17 cellular contexts compared by ENCODE assay signal in the genomic region with DNA sequence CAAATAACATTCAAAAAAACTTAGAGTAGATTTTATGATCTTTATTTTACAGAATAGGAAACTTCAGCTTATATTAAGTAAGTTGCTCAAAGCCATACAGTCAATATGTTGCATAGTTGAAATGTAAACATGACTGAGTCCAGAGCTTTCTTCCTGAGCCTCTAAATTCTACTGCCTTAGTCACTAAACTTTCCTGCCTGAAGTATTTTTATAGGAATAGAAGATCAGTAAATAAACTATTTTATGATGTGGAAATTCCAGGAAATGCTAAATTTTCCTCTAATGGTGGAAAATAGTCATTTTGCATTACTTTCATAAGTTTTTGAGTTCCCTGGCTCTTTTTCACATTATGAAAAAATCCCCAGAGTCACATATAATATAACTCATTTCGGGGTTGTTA.
"Had no signal": no experiment of that assay in that cellular context is flagged by ENCODE, and none has a peak within 500 bp of the region (broad histone marks: within the 10 kb centered on the region; RNA-seq: fewer than 3 reads in every experiment).

No MANE protein-coding gene starts in this region.

- DNase-seq: activated CD4-positive, alpha-beta memory T cell treated with anti-CD3 and anti-CD28 coated beads, Interleukin-2, amount 10 ng/mL, durations not matched to agents 7 days and 5 days; activated CD4-positive, alpha-beta T cell treated with anti-CD3 and anti-CD28 coated beads for 48 hours; activated CD4-positive, CD25-positive, alpha-beta regulatory T cell; activated naive CD4-positive, alpha-beta T cell; activated T-cell treated with anti-CD3 and anti-CD28 coated beads, Interleukin-2, amount 50 U/mL, for 1 hour; aorta; brain microvascular endothelial cell; cortex of kidney; effector CD4-positive, alpha-beta T cell; head of caudate nucleus; left ventricle myocardium superior; T-helper 1 cell; T-helper 9 cell; upper lobe of left lung had no signal

- H3K4me1 ChIP-seq: prostate gland, right atrium auricular region, upper lobe of left lung had no signal

- H3K27me3 ChIP-seq: brain microvascular endothelial cell, right atrium auricular region, upper lobe of left lung had no signal

- H3K9me3 ChIP-seq: prostate gland, right atrium auricular region, upper lobe of left lung had no signal

- H3K4me3 ChIP-seq: prostate gland, right atrium auricular region, upper lobe of left lung had no signal

- H3K36me3 ChIP-seq: brain microvascular endothelial cell, prostate gland, right atrium auricular region, upper lobe of left lung had no signal

- ATAC-seq: activated T-helper 17 cell treated with anti-CD3 and anti-CD28 coated beads, Interleukin-2, amount 50 U/mL, for 72 hours; left ventricle myocardium superior had no signal

- H3K27ac ChIP-seq: brain microvascular endothelial cell, prostate gland, right atrium auricular region, upper lobe of left lung had no signal
